Comparison of ENCODE assay signal across 20 cellular contexts in genomic region chr9:107219486-107219853, GRCh38.
A peak's percentile ranks its signal among the peaks of the same experiment; 100 is the strongest.
DNase-seq lines count a peak whose midpoint lies in the region; ATAC-seq and TF ChIP-seq lines count a peak whose summit lies in the region.
"Had no signal": no experiment of that assay in that cellular context is flagged by ENCODE, and none has a peak within 500 bp of the region (broad histone marks: within the 10 kb centered on the region; RNA-seq: fewer than 3 reads in every experiment).

No MANE protein-coding gene starts in this region.

- no peak overlapping the region for H2BK20ac ChIP-seq in H9 (ENCODE audit: low read depth, low read length, poor library complexity, severe bottlenecking)

- H3K79me1 ChIP-seq in H9 (ENCODE audit: insufficient read depth, low read depth, low read length, poor library complexity, severe bottlenecking) = no peaks in the 10 kb centered on the region

- H3K56ac ChIP-seq in H9 (ENCODE audit: insufficient read length, low read depth, low read length) = no peak overlapping the region

- H3K27ac Mint-ChIP-seq in H9 = no peak overlapping the region
- H3K27ac Mint-ChIP-seq: activated naive CD8-positive, alpha-beta T cell treated with anti-CD3 and anti-CD28 coated beads, Interleukin-2, amount 10 ng/mL, durations not matched to agents 7 days and 5 days; effector memory CD8-positive, alpha-beta T cell; IgD-negative memory B cell; progenitor cell of endocrine pancreas; WTC11 had no signal

- no peaks in the 10 kb centered on the region for H3K27me3 ChIP-seq in H9 (ENCODE audit: insufficient read depth, low read length)
- H3K27me3 ChIP-seq: cardiac muscle cell, testis had no signal

- no peak overlapping the region for H2BK5ac ChIP-seq in H9 (ENCODE audit: insufficient read length, low read length)

- no peak overlapping the region for H3K27ac ChIP-seq in H9 (ENCODE audit: insufficient read length, low read depth, low read length)
- H3K27ac ChIP-seq: cardiac muscle cell, testis had no signal

- H3K4me2 ChIP-seq in H9 (ENCODE audit: insufficient read depth, insufficient read length, low read length) = no peak overlapping the region

- no peaks in the 10 kb centered on the region for H4K20me1 ChIP-seq in H9 (ENCODE audit: control insufficient read depth, insufficient read depth, insufficient read length)

- no CpG with 5 or more reads among the region's 2 CpGs for WGBS in H9 (ENCODE audit: extremely low coverage, insufficient read length, low lambda C conversion rate)

- H3K27me3 Mint-ChIP-seq in H9 (ENCODE audit: low read depth) = no peaks in the 10 kb centered on the region; the same call in 1 of the 2 replicates
- H3K27me3 Mint-ChIP-seq: activated naive CD8-positive, alpha-beta T cell treated with anti-CD3 and anti-CD28 coated beads, Interleukin-2, amount 10 ng/mL, durations not matched to agents 7 days and 5 days; progenitor cell of endocrine pancreas had no signal

- DNase-seq in H9 (no peak), AG08395 (ENCODE audit: low spot score) (no peak), GDM1 (lab: John Stamatoyannopoulos, UW) (no peak)
- DNase-seq in activated CD4-positive, alpha-beta T cell treated with anti-CD3 and anti-CD28 coated beads, Interleukin-2, amount 50 U/mL, for 4 hours = no peak
- DNase-seq: activated naive CD8-positive, alpha-beta T cell treated with anti-CD3 and anti-CD28 coated beads, Interleukin-2, amount 10 ng/mL, durations not matched to agents 7 days and 5 days; effector memory CD8-positive, alpha-beta T cell; naive thymus-derived CD4-positive, alpha-beta T cell; NCI-H1105; NCI-H446; stimulated activated CD4-positive, alpha-beta T cell treated with anti-CD3 and anti-CD28 coated beads, Interleukin-15, amount 100 ng/mL, for 24 hours; testis had no signal

- no peak overlapping the region for H3K4me3 Mint-ChIP-seq in H9
- H3K4me3 Mint-ChIP-seq: activated naive CD8-positive, alpha-beta T cell treated with anti-CD3 and anti-CD28 coated beads, Interleukin-2, amount 10 ng/mL, durations not matched to agents 7 days and 5 days; effector memory CD8-positive, alpha-beta T cell; naive thymus-derived CD4-positive, alpha-beta T cell; WTC11 had no signal

- H3K9me3 ChIP-seq in H9 (ENCODE audit: control insufficient read depth, low read depth, low read length) = no peaks in the 10 kb centered on the region
- H3K9me3 ChIP-seq: testis had no signal

- H4K8ac ChIP-seq in H9 (replicated peaks; ENCODE audit: insufficient read length, low read depth, low read length) = no peak overlapping the region

- no peaks in the 10 kb centered on the region for H3K4me1 ChIP-seq in H9 (ENCODE audit: insufficient read depth, low read length)
- H3K4me1 ChIP-seq: testis had no signal

- peaks cover 6 to 8% of the 10 kb centered on the region in 2 experiments; a peak in 3 of 4 replicates for H3K4me1 Mint-ChIP-seq in H9

- no peak overlapping the region for H2AFZ ChIP-seq in H9 (ENCODE audit: low read length)

- no peaks in the 10 kb centered on the region for H3K23me2 ChIP-seq in H9 (ENCODE audit: insufficient read length, low read depth, low read length, poor library complexity, severe bottlenecking)

- H2BK12ac ChIP-seq in H9 (ENCODE audit: insufficient read length, low read depth, low read length) = no peak overlapping the region

- no peak overlapping the region for H4K5ac ChIP-seq in H9 (ENCODE audit: insufficient read length, low read depth, low read length)

- no peak overlapping the region for H2BK15ac ChIP-seq in H9 (ENCODE audit: low read depth, low read length)

- H3K9ac ChIP-seq in H9 (ENCODE audit: extremely low read depth, insufficient read length, low read length) = no peak overlapping the region

- H3K79me2 ChIP-seq in H9 (ENCODE audit: insufficient read depth, low read length) = no peaks in the 10 kb centered on the region

- no peak overlapping the region for H4K91ac ChIP-seq in H9 (ENCODE audit: insufficient read length, low read depth, low read length)

- H3K9me3 Mint-ChIP-seq in H9 = no peaks in the 10 kb centered on the region
- H3K9me3 Mint-ChIP-seq: activated naive CD8-positive, alpha-beta T cell treated with anti-CD3 and anti-CD28 coated beads, Interleukin-2, amount 10 ng/mL, durations not matched to agents 7 days and 5 days; effector memory CD8-positive, alpha-beta T cell had no signal

- peak; percentile 61 for ATAC-seq in GM18502 (IDR thresholded peaks at IDR 0.05; ENCODE audit: poor library complexity, unreplicated experiment)
- peak; percentile 29 for ATAC-seq in GM19452 (IDR thresholded peaks at IDR 0.05; ENCODE audit: unreplicated experiment)
- ATAC-seq in HG02798 (IDR thresholded peaks at IDR 0.05; ENCODE audit: poor library complexity, unreplicated experiment) = peak; percentile 66
- peak; percentile 42 for ATAC-seq in HG03457 (IDR thresholded peaks at IDR 0.05; ENCODE audit: unreplicated experiment)
- ATAC-seq: effector memory CD8-positive, alpha-beta T cell; naive thymus-derived CD4-positive, alpha-beta T cell; Panc1; WTC11 had no signal

- no peak for TF ChIP-seq CTCF in H9 (conservative IDR thresholded peaks at IDR 0.05)

- no peak overlapping the region for H3K4ac ChIP-seq in H9 (ENCODE audit: low read depth, low read length)

- no peak overlapping the region for H3K23ac ChIP-seq in H9 (ENCODE audit: insufficient read length, low read depth, low read length)

- H3K36me3 Mint-ChIP-seq in H9 (ENCODE audit: insufficient read depth in 1 of 3, low read depth in 3 of 3) = no peaks in the 10 kb centered on the region
- H3K36me3 Mint-ChIP-seq: activated naive CD8-positive, alpha-beta T cell treated with anti-CD3 and anti-CD28 coated beads, Interleukin-2, amount 10 ng/mL, durations not matched to agents 7 days and 5 days; IgD-negative memory B cell; naive thymus-derived CD4-positive, alpha-beta T cell; WTC11 had no signal

- H3K14ac ChIP-seq in H9 (ENCODE audit: insufficient read depth, low read length) = no peak overlapping the region

- no peak overlapping the region for H3T11ph ChIP-seq in H9 (ENCODE audit: low read length)

- H2AK5ac ChIP-seq in H9 (ENCODE audit: insufficient read length, low read length) = no peak overlapping the region

- H3K18ac ChIP-seq in H9 (ENCODE audit: insufficient read length, low read depth, low read length) = no peak overlapping the region

- no peak overlapping the region for H2BK120ac ChIP-seq in H9 (ENCODE audit: low read depth, low read length, poor library complexity, severe bottlenecking)
